Comparison of ENCODE assay signal across 24 cellular contexts in genomic region chr12:3354586-3354985, GRCh38.
"Had no signal": no experiment of that assay in that cellular context is flagged by ENCODE, and none has a peak within 500 bp of the region (broad histone marks: within the 10 kb centered on the region; RNA-seq: fewer than 3 reads in every experiment).

No MANE protein-coding gene starts in this region.

- H3K27me3 ChIP-seq: MG63 had no signal

- H3K4me3 ChIP-seq: MG63, SJCRH30 had no signal

- ATAC-seq: Panc1, PC-3, Right ventricle myocardium inferior had no signal

- H3K36me3 ChIP-seq: MG63, SJCRH30 had no signal

- DNase-seq: KBM-7, MG63, NCI-H1092, NCI-H1105 treated with DMSO at 0.1 percent for 48 hours, NCI-H1417 treated with DMSO at 0.1 percent for 48 hours, NCI-H146, NCI-H1694 treated with DMSO at 0.1 percent for 48 hours, NCI-H1930, NCI-H2081, NCI-H2107, NCI-H2171, NCI-H226, NCI-H446, NCI-H510A, NCI-H524 treated with DMSO at 0.1 percent for 48 hours, NCI-H69, NCI-H774, PC-3, SHP77 treated with DMSO at 0.1 percent for 48 hours, SJCRH30 had no signal

- H3K9me3 ChIP-seq: MG63, SJCRH30 had no signal

- H3K4me1 ChIP-seq: SJCRH30 had no signal

- H3K27ac ChIP-seq: HL-60, RWPE1, SJCRH30 had no signal
